In genomic region chr1:26160527-26161407, GRCh38 we compare ENCODE assay signal across 1 cellular context.
TF ChIP-seq lines count a peak whose summit lies in the region.

No MANE protein-coding gene starts in this region.

TF ChIP-seq in IMR-90, 13 proteins besides CTCF, POLR2A, EP300 and RAD21:
- TF ChIP-seq CHD1 (IDR thresholded peaks at IDR 0.05; ENCODE audit: low read depth, low read length) = no peak
- no peak for TF ChIP-seq RCOR1 (IDR thresholded peaks at IDR 0.05; ENCODE audit: insufficient replicate concordance, low read length)
- TF ChIP-seq RFX5 (IDR thresholded peaks at IDR 0.05; ENCODE audit: low read depth, low read length) = no peak
- TF ChIP-seq CEBPB (IDR thresholded peaks at IDR 0.05; ENCODE audit: low read depth, low read length) = no peak
- TF ChIP-seq, protein P1, sequence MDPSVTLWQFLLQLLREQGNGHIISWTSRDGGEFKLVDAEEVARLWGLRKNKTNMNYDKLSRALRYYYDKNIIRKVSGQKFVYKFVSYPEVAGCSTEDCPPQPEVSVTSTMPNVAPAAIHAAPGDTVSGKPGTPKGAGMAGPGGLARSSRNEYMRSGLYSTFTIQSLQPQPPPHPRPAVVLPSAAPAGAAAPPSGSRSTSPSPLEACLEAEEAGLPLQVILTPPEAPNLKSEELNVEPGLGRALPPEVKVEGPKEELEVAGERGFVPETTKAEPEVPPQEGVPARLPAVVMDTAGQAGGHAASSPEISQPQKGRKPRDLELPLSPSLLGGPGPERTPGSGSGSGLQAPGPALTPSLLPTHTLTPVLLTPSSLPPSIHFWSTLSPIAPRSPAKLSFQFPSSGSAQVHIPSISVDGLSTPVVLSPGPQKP (IDR thresholded peaks at IDR 0.05; ENCODE audit: borderline replicate concordance, low read depth, low read length) = no peak
- TF ChIP-seq MAFK (IDR thresholded peaks at IDR 0.05; ENCODE audit: low read depth, low read length) = no peak
- no peak for TF ChIP-seq SMC3 (IDR thresholded peaks at IDR 0.05; ENCODE audit: low read depth, low read length)
- TF ChIP-seq MXI1 (IDR thresholded peaks at IDR 0.05; ENCODE audit: borderline replicate concordance, low read depth, low read length) = no peak
- TF ChIP-seq MAZ (IDR thresholded peaks at IDR 0.05; ENCODE audit: borderline replicate concordance, low read depth, low read length) = no peak
- no peak for TF ChIP-seq BHLHE40 (IDR thresholded peaks at IDR 0.05; ENCODE audit: low read depth, low read length)
- TF ChIP-seq, protein P2, sequence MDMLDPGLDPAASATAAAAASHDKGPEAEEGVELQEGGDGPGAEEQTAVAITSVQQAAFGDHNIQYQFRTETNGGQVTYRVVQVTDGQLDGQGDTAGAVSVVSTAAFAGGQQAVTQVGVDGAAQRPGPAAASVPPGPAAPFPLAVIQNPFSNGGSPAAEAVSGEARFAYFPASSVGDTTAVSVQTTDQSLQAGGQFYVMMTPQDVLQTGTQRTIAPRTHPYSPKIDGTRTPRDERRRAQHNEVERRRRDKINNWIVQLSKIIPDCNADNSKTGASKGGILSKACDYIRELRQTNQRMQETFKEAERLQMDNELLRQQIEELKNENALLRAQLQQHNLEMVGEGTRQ (IDR thresholded peaks at IDR 0.05; ENCODE audit: low read depth, low read length) = no peak
- no peak for TF ChIP-seq NFE2L2 (IDR thresholded peaks at IDR 0.05; ENCODE audit: low read depth, low read length)
